ENCODE assay signal across 20 cellular contexts in genomic region chr5:59216845-59217244, GRCh38.
DNase-seq lines count a peak whose midpoint lies in the region; ATAC-seq, FAIRE-seq and TF ChIP-seq lines count a peak whose summit lies in the region.
"Had no signal": no experiment of that assay in that cellular context is flagged by ENCODE, and none has a peak within 500 bp of the region (broad histone marks: within the 10 kb centered on the region; RNA-seq: fewer than 3 reads in every experiment).

No MANE protein-coding gene starts in this region.

- peak overlapping the region in 2 of 4 donors; percentile 45 to 60 for H3K27ac ChIP-seq in body of pancreas
- no peak overlapping the region for H3K27ac ChIP-seq in kidney (ENCODE audit: low read depth in 2 of 2, low read length in 2 of 2)

- H3K9me3 ChIP-seq in body of pancreas, result no peaks in the 10 kb centered on the region
- no peaks in the 10 kb centered on the region for H3K9me3 ChIP-seq in kidney (ENCODE audit: control insufficient read depth in 1 of 2, low read length in 2 of 2)
- H3K9me3 ChIP-seq: BE2C had no signal

- H3K4me1 Mint-ChIP-seq in nephron, result peaks cover 40% of the 10 kb centered on the region
- H3K4me1 Mint-ChIP-seq in T-helper 2 cell treated with Interferon-gamma antibody and Interleukin-4, amounts not matched to agents 5 μg/mL and 100 μg/mL, for 36 hours (ENCODE audit: low read depth), result peaks cover 3% of the 10 kb centered on the region

- H3K36me3 Mint-ChIP-seq in nephron (ENCODE audit: low read depth), result peaks cover 22% of the 10 kb centered on the region
- no peaks in the 10 kb centered on the region for H3K36me3 Mint-ChIP-seq in T-helper 2 cell treated with Interferon-gamma antibody and Interleukin-4, amounts not matched to agents 5 μg/mL and 100 μg/mL, for 36 hours (ENCODE audit: low read depth)

- no peak overlapping the region for H3K9ac ChIP-seq in kidney (ENCODE audit: low read length in 2 of 2)

- peak; percentile 73 for FAIRE-seq in kidney (lab: Jason Lieb, UNC)
- FAIRE-seq in GM12892 (lab: Jason Lieb, UNC), result no peak
- FAIRE-seq: GM12891, RCC 7860 had no signal

- H3K36me3 ChIP-seq in body of pancreas (replicated peaks in 1 of 2; ENCODE audit: insufficient read depth in 1 of 2, low read depth in 2 of 2) (no peaks in the 10 kb centered on the region), kidney (ENCODE audit: control insufficient read depth in 1 of 2, insufficient read depth in 2 of 2, low read length in 2 of 2) (peaks cover 6 to 10% of the 10 kb centered on the region in 2 donors)
- H3K36me3 ChIP-seq: BE2C had no signal

- H3K27ac Mint-ChIP-seq in nephron, result peak overlapping the region in 2 of 3 experiments; percentile 24 to 25
- no peak overlapping the region for H3K27ac Mint-ChIP-seq in T-helper 2 cell treated with Interferon-gamma antibody and Interleukin-4, amounts not matched to agents 5 μg/mL and 100 μg/mL, for 36 hours
- H3K27ac Mint-ChIP-seq: IgD-negative memory B cell had no signal

- no peak overlapping the region for H3K4me3 ChIP-seq in body of pancreas
- peak overlapping the region in 1 of 2 donors; percentile 25 for H3K4me3 ChIP-seq in kidney (ENCODE audit: low read length in 2 of 2)

- peak overlapping the region in 2 of 3 experiments; percentile 2 to 13 for H3K4me3 Mint-ChIP-seq in nephron
- no peak overlapping the region for H3K4me3 Mint-ChIP-seq in T-helper 2 cell treated with Interferon-gamma antibody and Interleukin-4, amounts not matched to agents 5 μg/mL and 100 μg/mL, for 36 hours

- no peaks in the 10 kb centered on the region for H3K9me3 Mint-ChIP-seq in nephron
- H3K9me3 Mint-ChIP-seq in T-helper 2 cell treated with Interferon-gamma antibody and Interleukin-4, amounts not matched to agents 5 μg/mL and 100 μg/mL, for 36 hours, result no peaks in the 10 kb centered on the region
- H3K9me3 Mint-ChIP-seq: IgD-negative memory B cell had no signal

- WGBS in body of pancreas, 2 donors, result 14 to 19% methylated on average over 4 of the region's 4 CpGs

- DNase-seq in body of pancreas (peak in 1 of 4 donors; percentile 42), kidney (no peak), NCI-H2196 (lab: John Stamatoyannopoulos, UW; ENCODE audit: unreplicated experiment) (no peak), GM12892 (ENCODE audit: insufficient read length) (no peak)
- DNase-seq in T-helper 2 cell treated with Interferon-gamma antibody and Interleukin-4, amounts not matched to agents 5 μg/mL and 100 μg/mL, for 36 hours (ENCODE audit: low spot score), result no peak
- no peak for DNase-seq in stimulated activated naive CD4-positive, alpha-beta T cell (lab: John Stamatoyannopoulos, UW)
- DNase-seq: BE2C, COR-L47, DMS 273 treated with DMSO at 0.1 percent for 48 hours, H7, NCI-H1105, NCI-H146, NCI-H2029 treated with DMSO at 0.1 percent for 48 hours, NCI-H524 treated with DMSO at 0.1 percent for 48 hours, NCI-H82, OCI-M1 had no signal

- H3K27me3 Mint-ChIP-seq in nephron (ENCODE audit: low read depth), result no peaks in the 10 kb centered on the region
- peaks cover 9% of the 10 kb centered on the region for H3K27me3 Mint-ChIP-seq in T-helper 2 cell treated with Interferon-gamma antibody and Interleukin-4, amounts not matched to agents 5 μg/mL and 100 μg/mL, for 36 hours (ENCODE audit: low read depth)
- H3K27me3 Mint-ChIP-seq: IgD-negative memory B cell had no signal

- TF ChIP-seq POLR2A in body of pancreas (IDR thresholded peaks at IDR 0.05), result peak in 1 of 3 donors; percentile 22
- no peak for TF ChIP-seq POLR2A in GM12892 (IDR thresholded peaks at IDR 0.05; ENCODE audit: low read depth, low read length)

- TF ChIP-seq CTCF in body of pancreas (IDR thresholded peaks at IDR 0.05) (no peak), kidney (IDR thresholded peaks at IDR 0.05; ENCODE audit: borderline replicate concordance, extremely low read depth, insufficient read depth) (no peak), nephron (IDR thresholded peaks at IDR 0.05; ENCODE audit: unreplicated experiment in 3 of 3) (no peak)

- no peaks in the 10 kb centered on the region for H3K27me3 ChIP-seq in body of pancreas
- H3K27me3 ChIP-seq: BE2C had no signal

- intact Hi-C loops in body of pancreas (cut with DNase I), result no loop called here
- intact Hi-C loops in kidney (cut with DNase I), result no loop called here

- H3K4me1 ChIP-seq in body of pancreas (peaks cover 20% of the 10 kb centered on the region), kidney (ENCODE audit: control insufficient read depth in 1 of 2, insufficient read depth in 1 of 2, low read depth in 1 of 2, low read length in 2 of 2) (peaks cover 5 to 7% of the 10 kb centered on the region in 2 donors)
- H3K4me1 ChIP-seq: BE2C had no signal

- ATAC-seq in body of pancreas, result peak; percentile 89
